In genomic region chrX:131199086-131199485, GRCh38 we compare ENCODE assay signal across 19 cellular contexts.
"Had no signal": no experiment of that assay in that cellular context is flagged by ENCODE, and none has a peak within 500 bp of the region (broad histone marks: within the 10 kb centered on the region; RNA-seq: fewer than 3 reads in every experiment).

No MANE protein-coding gene starts in this region.

- H3K9me3 ChIP-seq: colonic mucosa, left ventricle myocardium inferior, right atrium auricular region, transverse colon had no signal

- H3K27me3 ChIP-seq: right atrium auricular region, transverse colon had no signal

- H3K36me3 ChIP-seq: colonic mucosa, left ventricle myocardium inferior, right atrium auricular region, transverse colon had no signal

- FAIRE-seq: endometrium, keratinocyte had no signal

- H3K4me3 ChIP-seq: colonic mucosa, left ventricle myocardium inferior, right atrium auricular region, transverse colon had no signal

- H3K4me3 Mint-ChIP-seq: activated naive CD4-positive, alpha-beta T cell treated with anti-CD3 and anti-CD28 coated beads, Interleukin-2, amount 10 ng/mL, durations not matched to agents 7 days and 5 days; activated T-helper 17 cell treated with anti-CD3 and anti-CD28 coated beads, Interleukin-2, amount 50 U/mL, for 72 hours; naive thymus-derived CD8-positive, alpha-beta T cell; T-cell had no signal

- H3K4me1 Mint-ChIP-seq: activated naive CD4-positive, alpha-beta T cell treated with anti-CD3 and anti-CD28 coated beads, Interleukin-2, amount 10 ng/mL, durations not matched to agents 7 days and 5 days; activated T-helper 17 cell treated with anti-CD3 and anti-CD28 coated beads, Interleukin-2, amount 50 U/mL, for 72 hours; naive thymus-derived CD8-positive, alpha-beta T cell; T-cell had no signal

- DNase-seq: activated CD4-positive, alpha-beta T cell treated with anti-CD3 and anti-CD28 coated beads for 1 hour; activated CD4-positive, alpha-beta T cell treated with anti-CD3 and anti-CD28 coated beads, Interleukin-2, amount 50 U/mL, for 4 hours; activated naive CD4-positive, alpha-beta T cell treated with anti-CD3 and anti-CD28 coated beads, Interleukin-2, amount 10 ng/mL, durations not matched to agents 7 days and 5 days; central memory CD4-positive, alpha-beta T cell; colonic mucosa; left ventricle myocardium inferior; mesenchymal stem cell; naive thymus-derived CD8-positive, alpha-beta T cell; small intestine; stimulated activated CD4-positive, alpha-beta T cell treated with anti-CD3 and anti-CD28 coated beads, Interleukin-4, amount 100 ng/mL, for 4 hours; stimulated activated CD8-positive, alpha-beta memory T cell treated with anti-CD3 and anti-CD28 coated beads, Interleukin-4, amount 100 ng/mL, for 48 hours; stimulated activated naive CD4-positive, alpha-beta T cell treated with Interleukin-2 at 50 U/mL for 16 hours; T-cell; T-helper 9 cell; transverse colon had no signal

- H3K9me3 Mint-ChIP-seq: activated naive CD4-positive, alpha-beta T cell treated with anti-CD3 and anti-CD28 coated beads, Interleukin-2, amount 10 ng/mL, durations not matched to agents 7 days and 5 days; activated T-helper 17 cell treated with anti-CD3 and anti-CD28 coated beads, Interleukin-2, amount 50 U/mL, for 72 hours; naive thymus-derived CD8-positive, alpha-beta T cell; T-cell had no signal

- ATAC-seq: activated T-helper 17 cell treated with anti-CD3 and anti-CD28 coated beads, Interleukin-2, amount 50 U/mL, for 72 hours; naive thymus-derived CD8-positive, alpha-beta T cell; T-cell had no signal

- H3K36me3 Mint-ChIP-seq: activated naive CD4-positive, alpha-beta T cell treated with anti-CD3 and anti-CD28 coated beads, Interleukin-2, amount 10 ng/mL, durations not matched to agents 7 days and 5 days; naive thymus-derived CD8-positive, alpha-beta T cell; T-cell had no signal

- H3K4me1 ChIP-seq: colonic mucosa, left ventricle myocardium inferior, right atrium auricular region, transverse colon had no signal

- H3K27ac ChIP-seq: colonic mucosa, left ventricle myocardium inferior, right atrium auricular region, transverse colon had no signal

- H3K27me3 Mint-ChIP-seq: activated naive CD4-positive, alpha-beta T cell treated with anti-CD3 and anti-CD28 coated beads, Interleukin-2, amount 10 ng/mL, durations not matched to agents 7 days and 5 days; activated T-helper 17 cell treated with anti-CD3 and anti-CD28 coated beads, Interleukin-2, amount 50 U/mL, for 72 hours had no signal

- H3K27ac Mint-ChIP-seq: activated naive CD4-positive, alpha-beta T cell treated with anti-CD3 and anti-CD28 coated beads, Interleukin-2, amount 10 ng/mL, durations not matched to agents 7 days and 5 days; activated T-helper 17 cell treated with anti-CD3 and anti-CD28 coated beads, Interleukin-2, amount 50 U/mL, for 72 hours; T-cell had no signal
